ENCODE assay signal across 1 cellular context in genomic region chr19:5691205-5691929, GRCh38.
TF ChIP-seq lines count a peak whose summit lies in the region.

No MANE protein-coding gene starts in this region.

TF ChIP-seq in K562, 482 proteins besides CTCF, POLR2A, EP300 and RAD21 (continued from another document):
- TF ChIP-seq ZNF280B (CRISPR knock-in tag; IDR thresholded peaks at IDR 0.05) (no peak), SMARCE1 (IDR thresholded peaks at IDR 0.05) (no peak), ZBTB11 (CRISPR knock-in tag; IDR thresholded peaks at IDR 0.05) (no peak)
TF ChIP-seq in K562: peak in this region for 54.
